22 cellular contexts compared by ENCODE assay signal in the genomic region with DNA sequence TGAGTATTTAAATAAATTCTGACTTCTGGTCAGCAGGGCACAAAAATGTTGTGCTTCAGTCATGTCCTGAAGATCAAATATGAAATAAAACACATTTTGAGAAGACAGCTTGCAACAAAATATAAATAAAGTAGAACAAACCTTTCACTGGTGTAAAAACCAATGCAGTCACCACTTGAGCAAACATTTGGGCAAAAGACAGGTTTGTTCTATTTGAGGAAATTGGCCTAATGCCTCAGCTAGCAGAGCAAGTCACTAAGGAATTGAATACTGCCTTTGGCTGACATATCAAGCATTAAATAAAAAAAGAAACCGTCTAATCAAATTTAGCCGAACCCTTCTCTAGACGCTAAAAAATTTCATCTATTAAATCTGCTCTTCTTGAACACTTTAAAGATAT.
"Had no signal": no experiment of that assay in that cellular context is flagged by ENCODE, and none has a peak within 500 bp of the region (broad histone marks: within the 10 kb centered on the region; RNA-seq: fewer than 3 reads in every experiment).

No MANE protein-coding gene starts in this region.

- H3K4me1 ChIP-seq: esophagus squamous epithelium, lower lobe of right lung, right lobe of liver, suprapubic skin, transverse colon, upper lobe of right lung, uterus had no signal

- H3K36me3 ChIP-seq: esophagus squamous epithelium, lower lobe of right lung, ovary, right lobe of liver, suprapubic skin, transverse colon, upper lobe of right lung, uterus had no signal

- DNase-seq: cortex of kidney; effector memory CD8-positive, alpha-beta T cell; erythroblast; esophagus squamous epithelium; foreskin melanocyte; glutamatergic neuron; left ventricle myocardium superior; lower lobe of right lung; natural killer cell; occipital lobe; ovary; right lobe of liver; small intestine; stimulated activated CD4-positive, alpha-beta T cell treated with anti-CD3 and anti-CD28 coated beads, Interleukin-15, amount 100 ng/mL, for 24 hours; stimulated activated CD4-positive, alpha-beta T cell treated with anti-CD3 and anti-CD28 coated beads, Interleukin-2, amount 100 ng/mL, for 48 hours; stimulated activated CD8-positive, alpha-beta memory T cell treated with anti-CD3 and anti-CD28 coated beads, Interleukin-4, amount 100 ng/mL, for 48 hours; stimulated activated naive CD4-positive, alpha-beta T cell; stimulated activated naive CD8-positive, alpha-beta T cell treated with anti-CD3 and anti-CD28 coated beads, Interleukin-15, amount 100 ng/mL, for 72 hours; transverse colon; upper lobe of right lung; uterus had no signal

- H3K27ac ChIP-seq: esophagus squamous epithelium, lower lobe of right lung, ovary, right lobe of liver, suprapubic skin, transverse colon, upper lobe of right lung, uterus had no signal

- ATAC-seq: effector memory CD8-positive, alpha-beta T cell; left ventricle myocardium superior; lower lobe of right lung; natural killer cell; right lobe of liver; stimulated activated naive CD8-positive, alpha-beta T cell treated with anti-CD3 and anti-CD28 coated beads, Interleukin-15, amount 100 ng/mL, for 72 hours; upper lobe of right lung had no signal

- H3K27me3 ChIP-seq: esophagus squamous epithelium, ovary, right lobe of liver, suprapubic skin, transverse colon, upper lobe of right lung, uterus had no signal

- H3K9me3 ChIP-seq: esophagus squamous epithelium, lower lobe of right lung, ovary, right lobe of liver, suprapubic skin, transverse colon, upper lobe of right lung, uterus had no signal

- H3K4me3 ChIP-seq: esophagus squamous epithelium, lower lobe of right lung, ovary, right lobe of liver, suprapubic skin, transverse colon, upper lobe of right lung, uterus had no signal
